In genomic region chr3:17554078-17554477, GRCh38 we compare ENCODE assay signal across 18 cellular contexts.
DNase-seq lines count a peak whose midpoint lies in the region; FAIRE-seq and TF ChIP-seq lines count a peak whose summit lies in the region.
"Had no signal": no experiment of that assay in that cellular context is flagged by ENCODE, and none has a peak within 500 bp of the region (broad histone marks: within the 10 kb centered on the region; RNA-seq: fewer than 3 reads in every experiment).

No MANE protein-coding gene starts in this region.

- no peaks in the 10 kb centered on the region for H4K20me1 ChIP-seq in mammary epithelial cell (ENCODE audit: insufficient read depth, low read length)

- no peaks in the 10 kb centered on the region for H3K79me2 ChIP-seq in mammary epithelial cell (ENCODE audit: insufficient read depth, low read length)

- peaks cover 32% of the 10 kb centered on the region for H3K4me1 Mint-ChIP-seq in glutamatergic neuron (ENCODE audit: low read depth, unreplicated experiment)

- intact Hi-C loops in mammary epithelial cell (cut with micrococcal nuclease): no loop called here

- CTCF ChIA-PET in mammary epithelial cell (lab: Charles Lee; ENCODE audit: low non-redundant PET): no interaction called here

- no TSS peak for BruUV-seq in mammary epithelial cell (replicated peaks; lab: Mats Ljungman, UMichigan)

- H3K36me3 Mint-ChIP-seq in glutamatergic neuron (ENCODE audit: unreplicated experiment): no peaks in the 10 kb centered on the region

- no peak overlapping the region for H3K4me3 ChIP-seq in mammary epithelial cell (replicated peaks in 1 of 3; ENCODE audit: insufficient read depth in 1 of 3, low read depth in 2 of 3, low read length in 3 of 3)
- no peak overlapping the region for H3K4me3 ChIP-seq in tibial nerve
- H3K4me3 ChIP-seq: GM23338 had no signal

- H2AFZ ChIP-seq in mammary epithelial cell (ENCODE audit: low read depth, low read length): no peak overlapping the region
- H2AFZ ChIP-seq: GM23338 had no signal

- H3K27ac ChIP-seq in mammary epithelial cell (ENCODE audit: insufficient read depth, low read depth, low read length) (no peak overlapping the region), tibial nerve (no peak overlapping the region)

- no peak overlapping the region for H3K4me2 ChIP-seq in mammary epithelial cell (ENCODE audit: insufficient read depth, low read depth, low read length)
- H3K4me2 ChIP-seq: GM23338 had no signal

- peak; percentile 16 for FAIRE-seq in D721Med (lab: Jason Lieb, UNC)
- FAIRE-seq: G401.6, GM12891 had no signal

- H3K9me3 Mint-ChIP-seq in glutamatergic neuron (ENCODE audit: unreplicated experiment): no peaks in the 10 kb centered on the region
- H3K9me3 Mint-ChIP-seq: CD8-positive, alpha-beta memory T cell; GM23338 had no signal

- H3K27me3 ChIP-seq in mammary epithelial cell (ENCODE audit: insufficient read depth, low read length): no peaks in the 10 kb centered on the region
- no peaks in the 10 kb centered on the region for H3K27me3 ChIP-seq in tibial nerve
- H3K27me3 ChIP-seq: BE2C had no signal

- no peak for TF ChIP-seq CTCF in D721Med (IDR thresholded peaks at IDR 0.05; ENCODE audit: insufficient read depth, missing control alignments)
- TF ChIP-seq CTCF in glutamatergic neuron (IDR thresholded peaks at IDR 0.05; ENCODE audit: partially characterized antibody, unreplicated experiment): no peak
- no peak for TF ChIP-seq CTCF in mammary epithelial cell (conservative IDR thresholded peaks at IDR 0.05 in 1 of 2, IDR thresholded peaks at IDR 0.05 in 1 of 2; ENCODE audit: extremely low read depth in 1 of 2, insufficient read depth in 1 of 2, low read depth in 1 of 2, low read length in 2 of 2)
- TF ChIP-seq CTCF in tibial nerve (IDR thresholded peaks at IDR 0.05): no peak

- no peaks in the 10 kb centered on the region for H3K9me3 ChIP-seq in mammary epithelial cell (replicated peaks; ENCODE audit: insufficient read depth, low read length)
- no peaks in the 10 kb centered on the region for H3K9me3 ChIP-seq in tibial nerve
- H3K9me3 ChIP-seq: BE2C had no signal

- no peak for TF ChIP-seq EP300 in tibial nerve (IDR thresholded peaks at IDR 0.05)

- no peak overlapping the region for H3K4me3 Mint-ChIP-seq in glutamatergic neuron (ENCODE audit: unreplicated experiment)
- H3K4me3 Mint-ChIP-seq: CD4-positive, CD25-positive, alpha-beta regulatory T cell; CD8-positive, alpha-beta memory T cell; GM23338 had no signal

- 97% methylated on average over 4 of the region's 4 CpGs for WGBS in mammary epithelial cell (ENCODE audit: low coverage, missing lambda C conversion rate)
- WGBS in tibial nerve, 2 donors: 91 to 92% methylated on average over 4 of the region's 4 CpGs

- DNase-seq in NCI-H748 (lab: John Stamatoyannopoulos, UW; ENCODE audit: unreplicated experiment) (peak; percentile 29), NCI-H748 treated with DMSO at 0.1 percent for 48 hours (lab: John Stamatoyannopoulos, UW) (no peak), D721Med (ENCODE audit: insufficient read length, low spot score) (no peak), NCI-H146 (lab: John Stamatoyannopoulos, UW) (peak; percentile 58), glutamatergic neuron (no peak), mammary epithelial cell (no peak), tibial nerve (ENCODE audit: low spot score in 2 of 2) (no peak), AG20443 (ENCODE audit: low spot score) (no peak)
- DNase-seq: 8988T; BE2C; C1 segment of cervical spinal cord; CD4-positive, CD25-positive, alpha-beta regulatory T cell; CD8-positive, alpha-beta memory T cell; COR-L47; HCEC 1CT had no signal

- TF ChIP-seq POLR2A in tibial nerve (IDR thresholded peaks at IDR 0.05): no peak

- no peak overlapping the region for H3K9ac ChIP-seq in mammary epithelial cell (ENCODE audit: insufficient read depth, low read length)

- in situ Hi-C loops in mammary epithelial cell (cut with MboI; ENCODE audit: low sequenced_read_pairs in 2 of 2): no loop called here

- no peaks in the 10 kb centered on the region for H3K4me1 ChIP-seq in mammary epithelial cell (ENCODE audit: insufficient read depth, low read length)
- H3K4me1 ChIP-seq in tibial nerve: peaks cover 0 to 19% (median 0%) of the 10 kb centered on the region in 4 donors

- peak overlapping the region; percentile 14 for H3K27ac Mint-ChIP-seq in glutamatergic neuron (ENCODE audit: unreplicated experiment)
- H3K27ac Mint-ChIP-seq: CD4-positive, CD25-positive, alpha-beta regulatory T cell; CD8-positive, alpha-beta memory T cell; GM23338 had no signal

- dilution Hi-C loops in mammary epithelial cell (cut with HindIII; ENCODE audit: low sequenced_read_pairs): no loop called here

- no peaks in the 10 kb centered on the region for H3K27me3 Mint-ChIP-seq in glutamatergic neuron (ENCODE audit: unreplicated experiment)
- H3K27me3 Mint-ChIP-seq: CD4-positive, CD25-positive, alpha-beta regulatory T cell; CD8-positive, alpha-beta memory T cell had no signal

- no peaks in the 10 kb centered on the region for H3K36me3 ChIP-seq in mammary epithelial cell (ENCODE audit: insufficient read depth, low read length)
- H3K36me3 ChIP-seq in tibial nerve: peaks cover 0 to 2% (median 0%) of the 10 kb centered on the region in 3 donors
- H3K36me3 ChIP-seq: BE2C had no signal

Comparison
In these comparisons a context has a peak if more than half of its experiments do, and no peak if none do; other contexts are left out.
1. DNase-seq: peak in NCI-H748 (single experiment) and NCI-H146 (single experiment); none in NCI-H748 treated with DMSO at 0.1 percent for 48 hours (single experiment), D721Med (single experiment), glutamatergic neuron (single experiment), mammary epithelial cell (single experiment), tibial nerve (0 of 2) and AG20443 (single experiment).